8 cellular contexts compared by ENCODE assay signal in the genomic region with DNA sequence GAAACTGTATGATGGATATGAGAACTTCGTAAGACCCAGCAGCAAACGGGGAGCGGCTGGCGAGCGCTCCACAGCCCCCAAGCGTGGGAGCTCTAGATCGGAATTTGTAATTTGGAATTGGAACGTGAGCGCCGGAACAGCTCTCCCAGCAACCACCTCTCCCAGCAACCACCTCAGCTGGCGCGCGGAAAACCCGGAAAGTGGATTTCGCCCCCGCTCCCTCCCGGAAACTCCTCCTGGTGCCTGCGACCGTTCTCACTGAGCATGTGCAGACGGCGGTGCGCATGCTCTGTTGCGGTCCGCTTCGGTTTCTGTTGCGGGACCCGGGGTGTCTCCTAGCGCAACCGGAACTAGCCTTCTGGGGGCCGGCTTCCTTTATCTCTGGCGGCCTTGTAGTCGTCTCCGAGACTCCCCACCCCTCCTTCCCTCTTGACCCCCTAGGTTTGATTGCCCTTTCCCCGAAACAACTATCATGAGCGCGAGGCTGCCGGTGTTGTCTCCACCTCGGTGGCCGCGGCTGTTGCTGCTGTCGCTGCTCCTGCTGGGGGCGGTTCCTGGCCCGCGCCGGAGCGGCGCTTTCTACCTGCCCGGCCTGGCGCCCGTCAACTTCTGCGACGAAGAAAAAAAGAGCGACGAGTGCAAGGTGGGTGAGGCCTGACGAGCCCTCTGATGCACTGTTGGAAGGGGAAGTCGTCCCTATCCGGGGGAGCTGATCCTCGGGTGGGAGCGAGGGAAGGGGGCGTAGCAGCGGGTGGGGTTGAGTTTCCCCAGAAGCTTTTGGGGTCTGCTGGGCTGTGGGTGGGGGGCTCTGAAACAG. TPM values are rescaled to one million over a fixed set of nuclear protein-coding genes. Genes with fewer than 3 reads are reported as not detected.
DNase-seq lines count a peak whose midpoint lies in the region; ATAC-seq and TF ChIP-seq lines count a peak whose summit lies in the region.

A gene with protein sequence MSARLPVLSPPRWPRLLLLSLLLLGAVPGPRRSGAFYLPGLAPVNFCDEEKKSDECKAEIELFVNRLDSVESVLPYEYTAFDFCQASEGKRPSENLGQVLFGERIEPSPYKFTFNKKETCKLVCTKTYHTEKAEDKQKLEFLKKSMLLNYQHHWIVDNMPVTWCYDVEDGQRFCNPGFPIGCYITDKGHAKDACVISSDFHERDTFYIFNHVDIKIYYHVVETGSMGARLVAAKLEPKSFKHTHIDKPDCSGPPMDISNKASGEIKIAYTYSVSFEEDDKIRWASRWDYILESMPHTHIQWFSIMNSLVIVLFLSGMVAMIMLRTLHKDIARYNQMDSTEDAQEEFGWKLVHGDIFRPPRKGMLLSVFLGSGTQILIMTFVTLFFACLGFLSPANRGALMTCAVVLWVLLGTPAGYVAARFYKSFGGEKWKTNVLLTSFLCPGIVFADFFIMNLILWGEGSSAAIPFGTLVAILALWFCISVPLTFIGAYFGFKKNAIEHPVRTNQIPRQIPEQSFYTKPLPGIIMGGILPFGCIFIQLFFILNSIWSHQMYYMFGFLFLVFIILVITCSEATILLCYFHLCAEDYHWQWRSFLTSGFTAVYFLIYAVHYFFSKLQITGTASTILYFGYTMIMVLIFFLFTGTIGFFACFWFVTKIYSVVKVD (plus strand): TSS at position 338 of the 817 bp plus-strand sequence. CDS start 135 bp downstream, at position 473.

- intact Hi-C loops in CD4-positive, alpha-beta memory T cell (cut with micrococcal nuclease): loop anchor here (2.0 to 5.0 kb wide), 3 partner anchors 17 to 324 kb away; no protein-coding TSS in a partner anchor

- no peaks in the 10 kb centered on the region for H3K27me3 Mint-ChIP-seq in CD4-positive, alpha-beta memory T cell

- H3K27ac ChIP-seq in CD4-positive, alpha-beta memory T cell (ENCODE audit: low read depth, low read length): peak within 1 kb of the TSS; percentile 86
- H3K27ac ChIP-seq in lung (ENCODE audit: low read depth in 1 of 2, low read length in 1 of 2): peak within 1 kb of the TSS; percentile 82 to 90

- 0% methylated on average over 61 of the region's 61 CpGs for WGBS in lung, 2 donors

- H3K36me3 ChIP-seq in CD4-positive, alpha-beta memory T cell (ENCODE audit: insufficient read depth, low read length): no peaks in the 10 kb centered on the region
- no peaks in the 10 kb centered on the region for H3K36me3 ChIP-seq in lung (ENCODE audit: control insufficient read depth in 2 of 2, insufficient read depth in 2 of 2, low read length in 2 of 2)

- H3K4me1 ChIP-seq in CD4-positive, alpha-beta memory T cell (ENCODE audit: insufficient read depth, low read length): peaks cover 86% of the 10 kb centered on the region
- peaks cover 10 to 12% of the 10 kb centered on the region in 2 donors for H3K4me1 ChIP-seq in lung (ENCODE audit: control insufficient read depth in 2 of 2, insufficient read depth in 2 of 2, low read length in 2 of 2)

- peak within 1 kb of the TSS; percentile 98 to 99 (median 98) for H3K27ac Mint-ChIP-seq in CD4-positive, alpha-beta memory T cell

- peaks cover 0 to 5% (median 0%) of the 10 kb centered on the region in 8 donors for H3K9me3 Mint-ChIP-seq in CD4-positive, alpha-beta memory T cell

- no peak for TF ChIP-seq CTCF in lung (IDR thresholded peaks at IDR 0.05; ENCODE audit: control extremely low read depth, extremely low read depth)

- no peaks in the 10 kb centered on the region for H3K9me3 ChIP-seq in CD4-positive, alpha-beta memory T cell (ENCODE audit: control insufficient read depth in 1 of 2, low read length in 2 of 2)
- no peaks in the 10 kb centered on the region for H3K9me3 ChIP-seq in lung (ENCODE audit: control insufficient read depth in 2 of 2, insufficient read depth in 1 of 2, low read length in 1 of 2)

- ATAC-seq in GM19463 (IDR thresholded peaks at IDR 0.05; ENCODE audit: unreplicated experiment): peak; percentile 44
- ATAC-seq in lung (ENCODE audit: insufficient read depth, low FRiP score): peak; percentile 86

- peaks cover 3 to 25% of the 10 kb centered on the region in 2 donors for H3K36me3 Mint-ChIP-seq in CD4-positive, alpha-beta memory T cell

- H3K4me1 Mint-ChIP-seq in CD4-positive, alpha-beta memory T cell: peaks cover 49 to 94% (median 71%) of the 10 kb centered on the region in 4 donors

- CTCF ChIA-PET in CD4-positive, alpha-beta memory T cell (lab: Charles Lee; ENCODE audit: partially characterized antibody): interaction anchor here (0.9 to 2.8 kb wide), 15 partner anchors 10 to 243 kb away, joined by 3 to 21 read pairs (median 4); a partner anchor contains a TSS

- H3K27me3 ChIP-seq in CD4-positive, alpha-beta memory T cell (ENCODE audit: insufficient read depth, low read length): no peaks in the 10 kb centered on the region
- H3K27me3 ChIP-seq in lung (ENCODE audit: control insufficient read depth, insufficient read depth): no peaks in the 10 kb centered on the region

- H3K4me3 Mint-ChIP-seq in CD4-positive, alpha-beta memory T cell: peak within 1 kb of the TSS; percentile 89 to 99 (median 98)

- H3K4me3 ChIP-seq in CD4-positive, alpha-beta memory T cell (ENCODE audit: low read length in 2 of 2): peak within 1 kb of the TSS; percentile 57 to 72
- H3K4me3 ChIP-seq in lung: peak within 1 kb of the TSS; percentile 92

- peak; percentile 96 to 98 (median 97) for DNase-seq in CD4-positive, alpha-beta memory T cell
- peak; percentile 59 for DNase-seq in HS-27A (ENCODE audit: low read depth)
- peak; percentile 95 for DNase-seq in NK-92 (lab: John Stamatoyannopoulos, UW; ENCODE audit: unreplicated experiment)
- DNase-seq in activated CD8-positive, alpha-beta memory T cell treated with anti-CD3 and anti-CD28 coated beads for 1 hour (ENCODE audit: extremely low read depth in 1 of 2, low read depth in 1 of 2): peak; percentile 93 to 95
- DNase-seq in effector CD4-positive, alpha-beta T cell: peak; percentile 95
- DNase-seq in lung (ENCODE audit: low spot score): peak; percentile 97
- peak; percentile 91 to 93 (median 92) for DNase-seq in stimulated activated CD4-positive, alpha-beta T cell treated with anti-CD3 and anti-CD28 coated beads, TNF-alpha, amount 100 ng/mL, for 4 hours (ENCODE audit: low read depth in 3 of 3)

- POLR2A ChIA-PET in CD4-positive, alpha-beta memory T cell (lab: Charles Lee; ENCODE audit: partially characterized antibody): interaction anchor here (0.8 to 2.6 kb wide), 27 partner anchors 8 to 317 kb away, joined by 3 to 16 read pairs (median 4); a partner anchor contains a TSS

RNA-seq across cellular contexts. Expression of the gene that starts here (rescaled TPM):
- total RNA-seq in CD4-positive, alpha-beta memory T cell: 10 to 100 TPM; 60.0 to 64.2 TPM
- polyA plus RNA-seq in CD4-positive, alpha-beta memory T cell: 100 to 1,000 TPM; 102 to 126 TPM
- 100 to 1,000 TPM; 119 to 164 TPM for total RNA-seq in lung
- 100 to 1,000 TPM in 1 of 2 donors, 10 to 100 TPM in 1; 54.4 to 102 TPM for polyA plus RNA-seq in lung

Comparison
In these comparisons a context has a peak if more than half of its experiments do, and no peak if none do; other contexts are left out.
1. Peak in every context shown above with its lines: DNase-seq, ATAC-seq, H3K4me3 ChIP-seq and H3K27ac ChIP-seq.